In genomic region chr13:89401209-89401810, GRCh38 we compare ENCODE assay signal across 10 cellular contexts.
DNase-seq lines count a peak whose midpoint lies in the region; ATAC-seq and TF ChIP-seq lines count a peak whose summit lies in the region.
"Had no signal": no experiment of that assay in that cellular context is flagged by ENCODE, and none has a peak within 500 bp of the region (broad histone marks: within the 10 kb centered on the region; RNA-seq: fewer than 3 reads in every experiment).

No MANE protein-coding gene starts in this region.

- TF ChIP-seq POLR2A in spleen (IDR thresholded peaks at IDR 0.05): no peak

- peak; percentile 50 to 54 for ATAC-seq in left cardiac atrium
- ATAC-seq in Right ventricle myocardium superior (ENCODE audit: poor library complexity): no peak
- no peak for ATAC-seq in WTC11
- no peak for ATAC-seq in HG02840 (IDR thresholded peaks at IDR 0.05; ENCODE audit: low FRiP score, unreplicated experiment)
- ATAC-seq in HG03108 (IDR thresholded peaks at IDR 0.05; ENCODE audit: unreplicated experiment): no peak

- H3K9me2 ChIP-seq in hepatocyte (replicated peaks; ENCODE audit: insufficient read depth) (no peaks in the 10 kb centered on the region), OCI-LY7 (ENCODE audit: insufficient read depth, low read length) (no peaks in the 10 kb centered on the region)

- H3K27me3 ChIP-seq in hepatocyte (no peaks in the 10 kb centered on the region), spleen (replicated peaks in 1 of 7) (no peaks in the 10 kb centered on the region)

- no peaks in the 10 kb centered on the region for H3K27me3 Mint-ChIP-seq in WTC11 (ENCODE audit: low read depth)

- no peaks in the 10 kb centered on the region for H3K9me3 ChIP-seq in hepatocyte (ENCODE audit: low read depth)
- peaks cover 0 to 10% (median 0%) of the 10 kb centered on the region in 8 donors for H3K9me3 ChIP-seq in spleen
- peaks cover 56% of the 10 kb centered on the region for H3K9me3 ChIP-seq in OCI-LY7 (ENCODE audit: low read length)

- peaks cover 22% of the 10 kb centered on the region for H3K4me1 Mint-ChIP-seq in WTC11

- H3K4me3 Mint-ChIP-seq in WTC11: no peak overlapping the region

- H3K4me3 ChIP-seq in hepatocyte (no peak overlapping the region), spleen (no peak overlapping the region), OCI-LY7 (ENCODE audit: low read depth, low read length, poor library complexity, severe bottlenecking) (no peak overlapping the region)

- BruUV-seq in OCI-LY7 (replicated peaks; lab: Mats Ljungman, UMichigan): no TSS peak

- no peaks in the 10 kb centered on the region for H3K36me3 Mint-ChIP-seq in WTC11

- H2AFZ ChIP-seq in hepatocyte: peak overlapping the region; percentile 39
- no peak overlapping the region for H2AFZ ChIP-seq in OCI-LY7 (ENCODE audit: low read length)

- H3K4me2 ChIP-seq in hepatocyte (peak overlapping the region; percentile 26), OCI-LY7 (ENCODE audit: low read length) (no peak overlapping the region)

- H3K36me3 ChIP-seq in hepatocyte (replicated peaks; ENCODE audit: insufficient read depth, low read depth) (no peaks in the 10 kb centered on the region), spleen (no peaks in the 10 kb centered on the region), OCI-LY7 (ENCODE audit: insufficient read depth, low read length) (no peaks in the 10 kb centered on the region)

- WGBS in hepatocyte (ENCODE audit: low lambda C conversion rate, missing lambda C conversion rate): 77% methylated on average over 4 of the region's 4 CpGs
- WGBS in spleen, 5 donors: 41 to 49% (median 43%) methylated on average over 4 of the region's 4 CpGs

- POLR2A ChIA-PET in WTC11 (lab: Charles Lee): no interaction called here
- POLR2A ChIA-PET in OCI-LY7 (lab: Charles Lee): no interaction called here

- DNase-seq in left cardiac atrium: no peak
- DNase-seq in Right ventricle myocardium superior: no peak
- no peak for DNase-seq in WTC11 (ENCODE audit: low spot score)
- DNase-seq in hepatocyte (ENCODE audit: low spot score): peak; percentile 34
- no peak for DNase-seq in spleen
- no peak for DNase-seq in OCI-LY7 (ENCODE audit: low spot score)
- DNase-seq: cortex of kidney, NCI-H187 treated with DMSO at 0.1 percent for 48 hours had no signal

- peak overlapping the region; percentile 36 for H3K27ac ChIP-seq in hepatocyte
- no peak overlapping the region for H3K27ac ChIP-seq in spleen
- no peak overlapping the region for H3K27ac ChIP-seq in OCI-LY7 (ENCODE audit: low read depth, low read length, poor library complexity, severe bottlenecking)

- no peak for TF ChIP-seq CTCF in WTC11 (IDR thresholded peaks at IDR 0.05)
- TF ChIP-seq CTCF in hepatocyte (IDR thresholded peaks at IDR 0.05; ENCODE audit: poor library complexity): no peak
- TF ChIP-seq CTCF in spleen (IDR thresholded peaks at IDR 0.05 in 8 of 11, conservative IDR thresholded peaks at IDR 0.05 in 3 of 11): no peak
- TF ChIP-seq CTCF in OCI-LY7 (conservative IDR thresholded peaks at IDR 0.05; ENCODE audit: low read length): no peak

- no peaks in the 10 kb centered on the region for H3K9me3 Mint-ChIP-seq in WTC11

- intact Hi-C loops in left cardiac atrium (cut with DNase I): no loop called here
- intact Hi-C loops in Right ventricle myocardium superior (cut with DNase I): no loop called here
- intact Hi-C loops in spleen (cut with DNase I; ENCODE audit: low total_unique reads): no loop called here
- intact Hi-C loops in OCI-LY7 (cut with micrococcal nuclease; ENCODE audit: unreplicated experiment): no loop called here

- no peaks in the 10 kb centered on the region for H3K4me1 ChIP-seq in hepatocyte (ENCODE audit: insufficient read depth)
- H3K4me1 ChIP-seq in spleen: no peaks in the 10 kb centered on the region
- no peaks in the 10 kb centered on the region for H3K4me1 ChIP-seq in OCI-LY7 (ENCODE audit: insufficient read depth, low read length, poor library complexity, severe bottlenecking)

- no peaks in the 10 kb centered on the region for H3K79me2 ChIP-seq in hepatocyte
- no peaks in the 10 kb centered on the region for H3K79me2 ChIP-seq in OCI-LY7 (ENCODE audit: insufficient read depth, low read depth, low read length)

- no peaks in the 10 kb centered on the region for H4K20me1 ChIP-seq in hepatocyte (ENCODE audit: insufficient read depth, poor library complexity, severe bottlenecking)
- no peaks in the 10 kb centered on the region for H4K20me1 ChIP-seq in OCI-LY7 (ENCODE audit: insufficient read depth, low read length)

- peak overlapping the region; percentile 32 for H3K27ac Mint-ChIP-seq in WTC11

- CTCF ChIA-PET in WTC11 (lab: Charles Lee) (no interaction called here), OCI-LY7 (lab: Charles Lee; ENCODE audit: unreplicated experiment) (no interaction called here)

TF ChIP-seq in WTC11, 78 proteins besides CTCF, POLR2A, EP300 and RAD21:
- no peak for TF ChIP-seq ZSCAN18 (CRISPR knock-in tag; IDR thresholded peaks at IDR 0.05)
- TF ChIP-seq ERG (CRISPR knock-in tag; IDR thresholded peaks at IDR 0.05): no peak
- TF ChIP-seq CDX4 (CRISPR knock-in tag; IDR thresholded peaks at IDR 0.05; ENCODE audit: borderline replicate concordance): no peak
- no peak for TF ChIP-seq PRRX2 (CRISPR knock-in tag; IDR thresholded peaks at IDR 0.05)
- no peak for TF ChIP-seq ZNF396 (CRISPR knock-in tag; IDR thresholded peaks at IDR 0.05; ENCODE audit: borderline replicate concordance)
- no peak for TF ChIP-seq ZBTB21 (CRISPR knock-in tag; IDR thresholded peaks at IDR 0.05; ENCODE audit: borderline replicate concordance)
- no peak for TF ChIP-seq ESRRA (CRISPR knock-in tag; IDR thresholded peaks at IDR 0.05; ENCODE audit: borderline replicate concordance)
- TF ChIP-seq ZBTB43 (CRISPR knock-in tag; IDR thresholded peaks at IDR 0.05): no peak
- no peak for TF ChIP-seq ATF2 (CRISPR knock-in tag; IDR thresholded peaks at IDR 0.05; ENCODE audit: borderline replicate concordance, low read depth)
TF ChIP-seq in WTC11: peak in this region for 0.

Comparison
In these comparisons a context has a peak if more than half of its experiments do, and no peak if none do; other contexts are left out.
1. ATAC-seq: peak in left cardiac atrium (2 of 2); none in Right ventricle myocardium superior (single experiment), WTC11 (single experiment), HG02840 (single experiment) and HG03108 (single experiment).